In genomic region chr15:92831459-92832229, GRCh38 we compare ENCODE assay signal across 8 cellular contexts.
DNase-seq lines count a peak whose midpoint lies in the region; ATAC-seq and TF ChIP-seq lines count a peak whose summit lies in the region.

No MANE protein-coding gene starts in this region.

- WGBS in esophagus squamous epithelium, 2 donors: 0 to 2% methylated on average over 6 to 12 of the region's 12 CpGs

- POLR2A ChIA-PET in Panc1 (lab: Charles Lee): interaction anchor here (0.5 to 2.9 kb wide), 8 partner anchors 9 to 321 kb away, joined by 3 to 32 read pairs (median 4); no protein-coding TSS in a partner anchor
- POLR2A ChIA-PET in naive thymus-derived CD8-positive, alpha-beta T cell (lab: Charles Lee): interaction anchor here (0.6 to 7.2 kb wide), 17 partner anchors 10 to 88 kb away, joined by 3 to 352 read pairs (median 12); partner anchors contain the start of gene CHD2

- H3K27me3 Mint-ChIP-seq in activated T-cell treated with anti-CD3 and anti-CD28 coated beads, Interleukin-2, amount 50 U/mL, for 72 hours (ENCODE audit: low read depth): no peaks in the 10 kb centered on the region
- H3K27me3 Mint-ChIP-seq in naive thymus-derived CD8-positive, alpha-beta T cell: no peaks in the 10 kb centered on the region
- H3K27me3 Mint-ChIP-seq in stimulated activated naive B cell treated with anti-CD40 and anti-IgM and Interleukin-4, amounts not matched to agents 10 μg/mL and 1 μg/mL and 100 μg/mL, for 72 hours: no peaks in the 10 kb centered on the region

- H3K27ac ChIP-seq in KMS-11 (peak overlapping the region; percentile 99), Panc1 (ENCODE audit: low read length) (peak overlapping the region; percentile 99), esophagus squamous epithelium (peak overlapping the region; percentile 86 to 95 (median 94))

- H2AFZ ChIP-seq in KMS-11 (ENCODE audit: low read depth): no peak overlapping the region

- no peaks in the 10 kb centered on the region for H3K9me3 Mint-ChIP-seq in activated T-cell treated with anti-CD3 and anti-CD28 coated beads, Interleukin-2, amount 50 U/mL, for 72 hours
- H3K9me3 Mint-ChIP-seq in naive thymus-derived CD8-positive, alpha-beta T cell: no peaks in the 10 kb centered on the region
- peaks cover 0 to 1% of the 10 kb centered on the region in 2 donors for H3K9me3 Mint-ChIP-seq in stimulated activated naive B cell treated with anti-CD40 and anti-IgM and Interleukin-4, amounts not matched to agents 10 μg/mL and 1 μg/mL and 100 μg/mL, for 72 hours

- CTCF ChIA-PET in Panc1 (lab: Charles Lee): interaction anchor here (0.6 to 0.8 kb wide), 3 partner anchors 8 to 24 kb away, joined by 3 to 10 read pairs (median 4); no protein-coding TSS in a partner anchor

- no peak for TF ChIP-seq CTCF in KMS-11 (conservative IDR thresholded peaks at IDR 0.05; ENCODE audit: low read depth, low read length)
- TF ChIP-seq CTCF in Panc1 (IDR thresholded peaks at IDR 0.05): no peak
- peak in 3 of 6 experiments; percentile 5 to 15 (median 13) for TF ChIP-seq CTCF in esophagus squamous epithelium (IDR thresholded peaks at IDR 0.05)

- H3K4me1 ChIP-seq in KMS-11 (ENCODE audit: low read depth, poor library complexity, severe bottlenecking) (peaks cover 66% of the 10 kb centered on the region), Panc1 (ENCODE audit: control insufficient read depth, insufficient read depth, low read length) (peaks cover 42% of the 10 kb centered on the region), esophagus squamous epithelium (peaks cover 26 to 46% (median 29%) of the 10 kb centered on the region in 3 donors)

- intact Hi-C loops in Panc1 (cut with micrococcal nuclease; ENCODE audit: unreplicated experiment) (no loop called here), esophagus squamous epithelium (cut with DNase I) (no loop called here)

- H3K4me3 ChIP-seq in KMS-11 (IDR thresholded peaks at IDR 0.05; ENCODE audit: insufficient read depth, low read depth, low read length) (no peak overlapping the region), Panc1 (ENCODE audit: low read depth in 2 of 2, low read length in 2 of 2) (peak overlapping the region; percentile 28), esophagus squamous epithelium (peak overlapping the region in 3 of 4 donors; percentile 27 to 46 (median 32))

- no TSS peak for BruUV-seq in Panc1 (replicated peaks; lab: Mats Ljungman, UMichigan)

- peak; percentile 90 for ATAC-seq in GM21786 (IDR thresholded peaks at IDR 0.05; ENCODE audit: unreplicated experiment)
- ATAC-seq in Panc1: peak; percentile 99
- ATAC-seq in activated T-cell treated with anti-CD3 and anti-CD28 coated beads, Interleukin-2, amount 50 U/mL, for 72 hours (replicated peaks in 1 of 2): peak; percentile 91 to 96
- peak; percentile 91 to 94 for ATAC-seq in naive thymus-derived CD8-positive, alpha-beta T cell
- ATAC-seq in stimulated activated naive B cell treated with anti-CD40 and anti-IgM and Interleukin-4, amounts not matched to agents 10 μg/mL and 1 μg/mL and 100 μg/mL, for 72 hours (replicated peaks): peak; percentile 96 to 97

- peak in 3 of 4 donors; percentile 65 to 89 (median 86) for TF ChIP-seq POLR2A in esophagus squamous epithelium (IDR thresholded peaks at IDR 0.05)

- H3K27me3 ChIP-seq in KMS-11 (ENCODE audit: insufficient read depth, low read depth) (no peaks in the 10 kb centered on the region), Panc1 (ENCODE audit: control insufficient read depth, insufficient read depth, low read length) (no peaks in the 10 kb centered on the region), esophagus squamous epithelium (no peaks in the 10 kb centered on the region)

- H3K36me3 Mint-ChIP-seq in activated T-cell treated with anti-CD3 and anti-CD28 coated beads, Interleukin-2, amount 50 U/mL, for 72 hours (ENCODE audit: insufficient read depth in 2 of 2): no peaks in the 10 kb centered on the region
- H3K36me3 Mint-ChIP-seq in naive thymus-derived CD8-positive, alpha-beta T cell: no peaks in the 10 kb centered on the region
- H3K36me3 Mint-ChIP-seq in stimulated activated naive B cell treated with anti-CD40 and anti-IgM and Interleukin-4, amounts not matched to agents 10 μg/mL and 1 μg/mL and 100 μg/mL, for 72 hours: no peaks in the 10 kb centered on the region

- H3K36me3 ChIP-seq in KMS-11 (ENCODE audit: insufficient read depth) (no peaks in the 10 kb centered on the region), Panc1 (ENCODE audit: control insufficient read depth, insufficient read depth, low read length) (no peaks in the 10 kb centered on the region), esophagus squamous epithelium (no peaks in the 10 kb centered on the region)

- peak overlapping the region; percentile 82 for H3K9ac ChIP-seq in KMS-11

- no peaks in the 10 kb centered on the region; the same call in 1 of the 2 replicates for H3K79me2 ChIP-seq in KMS-11 (ENCODE audit: insufficient read depth, low read depth)

- H3K9me3 ChIP-seq in Panc1 (ENCODE audit: control insufficient read depth, insufficient read depth, low read depth, low read length) (no peaks in the 10 kb centered on the region), esophagus squamous epithelium (no peaks in the 10 kb centered on the region)

- no peaks in the 10 kb centered on the region for H4K20me1 ChIP-seq in KMS-11 (ENCODE audit: insufficient read depth)

- DNase-seq in DMS79 (lab: John Stamatoyannopoulos, UW) (peak; percentile 79), Panc1 (ENCODE audit: low read depth, low spot score) (peak; percentile 77), esophagus squamous epithelium (lab: John Stamatoyannopoulos, UW) (peak; percentile 66)
- peak; percentile 91 to 95 for DNase-seq in activated T-cell treated with anti-CD3 and anti-CD28 coated beads, Interleukin-2, amount 50 U/mL, for 72 hours
- DNase-seq in naive thymus-derived CD8-positive, alpha-beta T cell: peak; percentile 77 to 97 (median 87)
- peak; percentile 96 for DNase-seq in stimulated activated naive B cell treated with anti-CD40 and anti-IgM and Interleukin-4, amounts not matched to agents 10 μg/mL and 1 μg/mL and 100 μg/mL, for 72 hours

- peak overlapping the region; percentile 74 to 91 for H3K4me3 Mint-ChIP-seq in activated T-cell treated with anti-CD3 and anti-CD28 coated beads, Interleukin-2, amount 50 U/mL, for 72 hours
- H3K4me3 Mint-ChIP-seq in naive thymus-derived CD8-positive, alpha-beta T cell: peak overlapping the region; percentile 70 to 86 (median 81)
- H3K4me3 Mint-ChIP-seq in stimulated activated naive B cell treated with anti-CD40 and anti-IgM and Interleukin-4, amounts not matched to agents 10 μg/mL and 1 μg/mL and 100 μg/mL, for 72 hours: peak overlapping the region; percentile 64 to 78

- in situ Hi-C loops in Panc1 (cut with HindIII; ENCODE audit: low pct_unique_long_range_greater_than_20kb, low sequenced_read_pairs): no loop called here

- H3K27ac Mint-ChIP-seq in activated T-cell treated with anti-CD3 and anti-CD28 coated beads, Interleukin-2, amount 50 U/mL, for 72 hours: peak overlapping the region; percentile 98
- peak overlapping the region; percentile 94 to 98 (median 97) for H3K27ac Mint-ChIP-seq in naive thymus-derived CD8-positive, alpha-beta T cell
- H3K27ac Mint-ChIP-seq in stimulated activated naive B cell treated with anti-CD40 and anti-IgM and Interleukin-4, amounts not matched to agents 10 μg/mL and 1 μg/mL and 100 μg/mL, for 72 hours: peak overlapping the region; percentile 96

- H3K4me2 ChIP-seq in KMS-11: peak overlapping the region; percentile 100

- H3K4me1 Mint-ChIP-seq in activated T-cell treated with anti-CD3 and anti-CD28 coated beads, Interleukin-2, amount 50 U/mL, for 72 hours (ENCODE audit: low read depth): peaks cover 62% of the 10 kb centered on the region
- peaks cover 18 to 55% (median 46%) of the 10 kb centered on the region in 4 donors for H3K4me1 Mint-ChIP-seq in naive thymus-derived CD8-positive, alpha-beta T cell
- peaks cover 21 to 50% of the 10 kb centered on the region in 2 donors for H3K4me1 Mint-ChIP-seq in stimulated activated naive B cell treated with anti-CD40 and anti-IgM and Interleukin-4, amounts not matched to agents 10 μg/mL and 1 μg/mL and 100 μg/mL, for 72 hours
